Comparison of ENCODE assay signal across 8 cellular contexts in the genomic region with DNA sequence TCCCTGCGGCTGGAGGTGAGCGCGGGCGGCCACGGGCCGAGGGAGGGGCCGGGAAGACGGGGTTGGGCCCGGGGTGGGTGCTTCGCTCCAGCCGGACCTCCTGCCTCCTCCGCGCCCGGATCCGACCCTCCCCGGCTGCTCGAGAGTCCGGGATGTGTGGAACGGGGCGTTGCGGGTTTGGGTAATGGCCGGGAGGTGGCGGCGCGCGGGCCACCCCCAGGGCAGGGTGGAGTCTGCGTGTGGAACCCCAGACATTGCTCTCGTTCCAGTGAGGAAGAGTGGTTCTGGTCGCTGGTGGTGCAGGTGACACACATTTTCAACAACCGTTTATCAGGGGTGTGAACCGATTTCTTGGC. TPM values are rescaled to one million over a fixed set of nuclear protein-coding genes. Genes with fewer than 3 reads are reported as not detected.
A peak's percentile ranks its signal among the peaks of the same experiment; 100 is the strongest.
DNase-seq lines count a peak whose midpoint lies in the region; ATAC-seq and TF ChIP-seq lines count a peak whose summit lies in the region.

No MANE protein-coding gene starts in this region.

- H3K27me3 ChIP-seq in CD8-positive, alpha-beta T cell (ENCODE audit: insufficient read depth, low read length), result no peaks in the 10 kb centered on the region
- no peaks in the 10 kb centered on the region for H3K27me3 ChIP-seq in mesendoderm (ENCODE audit: insufficient read depth, low read length, poor library complexity)

- no peaks in the 10 kb centered on the region for H3K36me3 ChIP-seq in CD8-positive, alpha-beta T cell (ENCODE audit: insufficient read depth, low read length)
- no peaks in the 10 kb centered on the region for H3K36me3 ChIP-seq in mesendoderm (ENCODE audit: control insufficient read depth, insufficient read depth, low read length)

- H3K79me2 ChIP-seq in mesendoderm (ENCODE audit: control insufficient read depth, insufficient read depth, low read length), result peaks cover 21% of the 10 kb centered on the region

- peak overlapping the region; percentile 96 for H3K27ac Mint-ChIP-seq in CD8-positive, alpha-beta T cell
- H3K27ac Mint-ChIP-seq in T-cell, result peak overlapping the region; percentile 88
- peak overlapping the region; percentile 95 for H3K27ac Mint-ChIP-seq in dendritic cell treated with granulocyte-macrophage colony-stimulating factor and Interleukin-4, amounts not matched to agents 40 ng/mL and 50 ng/mL, for 4 days
- H3K27ac Mint-ChIP-seq in stimulated activated naive CD8-positive, alpha-beta T cell treated with anti-CD3 and anti-CD28 coated beads, Interleukin-15, amount 100 ng/mL, for 72 hours, result peak overlapping the region; percentile 90 to 95

- H2BK120ac ChIP-seq in mesendoderm (ENCODE audit: low read depth, low read length), result no peak overlapping the region

- no peak overlapping the region for H4K8ac ChIP-seq in mesendoderm (ENCODE audit: low read depth, low read length)

- H2AK5ac ChIP-seq in mesendoderm (ENCODE audit: low read length), result no peak overlapping the region

- peaks cover 36% of the 10 kb centered on the region for H3K4me1 Mint-ChIP-seq in CD8-positive, alpha-beta T cell (ENCODE audit: low read depth)
- H3K4me1 Mint-ChIP-seq in T-cell, result peaks cover 23 to 40% (median 34%) of the 10 kb centered on the region in 3 donors
- peaks cover 22% of the 10 kb centered on the region for H3K4me1 Mint-ChIP-seq in dendritic cell treated with granulocyte-macrophage colony-stimulating factor and Interleukin-4, amounts not matched to agents 40 ng/mL and 50 ng/mL, for 4 days (ENCODE audit: low read depth)
- H3K4me1 Mint-ChIP-seq in stimulated activated naive CD8-positive, alpha-beta T cell treated with anti-CD3 and anti-CD28 coated beads, Interleukin-15, amount 100 ng/mL, for 72 hours, result peaks cover 31% of the 10 kb centered on the region

- H3K4me3 Mint-ChIP-seq in CD8-positive, alpha-beta T cell, result peak overlapping the region; percentile 96
- H3K4me3 Mint-ChIP-seq in T-cell, result peak overlapping the region; percentile 87 to 94 (median 91)
- H3K4me3 Mint-ChIP-seq in dendritic cell treated with granulocyte-macrophage colony-stimulating factor and Interleukin-4, amounts not matched to agents 40 ng/mL and 50 ng/mL, for 4 days, result peak overlapping the region; percentile 94
- peak overlapping the region; percentile 90 to 96 for H3K4me3 Mint-ChIP-seq in stimulated activated naive CD8-positive, alpha-beta T cell treated with anti-CD3 and anti-CD28 coated beads, Interleukin-15, amount 100 ng/mL, for 72 hours

- peak overlapping the region; percentile 47 for H3K18ac ChIP-seq in mesendoderm (ENCODE audit: low read length)

- H3K27me3 Mint-ChIP-seq in CD8-positive, alpha-beta T cell (ENCODE audit: low read depth), result no peaks in the 10 kb centered on the region
- peaks cover 0 to 1% of the 10 kb centered on the region in 2 donors for H3K27me3 Mint-ChIP-seq in T-cell
- H3K27me3 Mint-ChIP-seq in dendritic cell treated with granulocyte-macrophage colony-stimulating factor and Interleukin-4, amounts not matched to agents 40 ng/mL and 50 ng/mL, for 4 days, result peaks cover 21% of the 10 kb centered on the region
- H3K27me3 Mint-ChIP-seq in stimulated activated naive CD8-positive, alpha-beta T cell treated with anti-CD3 and anti-CD28 coated beads, Interleukin-15, amount 100 ng/mL, for 72 hours, result peaks cover 20% of the 10 kb centered on the region

- POLR2A ChIA-PET in CD8-positive, alpha-beta T cell (lab: Charles Lee), result interaction anchor here (0.6 kb wide), 1 partner anchor 7 kb away, joined by 3 read pairs; no protein-coding TSS in a partner anchor
- POLR2A ChIA-PET in T-cell (lab: Charles Lee), result interaction anchor here in 1 of 2 donors (1.1 kb wide), 1 partner anchor 24 kb away, joined by 4 read pairs; no protein-coding TSS in a partner anchor

- TF ChIP-seq CTCF in CD8-positive, alpha-beta T cell (IDR thresholded peaks at IDR 0.05), result no peak

- WGBS in mesendoderm (ENCODE audit: extremely low coverage, insufficient coverage, low lambda C conversion rate), result no CpG with 5 or more reads among the region's 31 CpGs

- peaks cover 20% of the 10 kb centered on the region for H3K4me1 ChIP-seq in CD8-positive, alpha-beta T cell (ENCODE audit: insufficient read depth, low read length)
- H3K4me1 ChIP-seq in mesendoderm (ENCODE audit: control insufficient read depth, low read depth, low read length), result peaks cover 3% of the 10 kb centered on the region

- H4K5ac ChIP-seq in mesendoderm (ENCODE audit: low read length), result no peak overlapping the region

- peak in 5 of 7 experiments; percentile 15 to 63 (median 49) for DNase-seq in CD8-positive, alpha-beta T cell
- DNase-seq in T-cell (peak in 21 of 34 experiments; percentile 30 to 63 (median 41)), mesendoderm (no peak), NCI-H1048 (lab: John Stamatoyannopoulos, UW) (no peak)
- no peak for DNase-seq in stimulated activated naive CD8-positive, alpha-beta T cell treated with anti-CD3 and anti-CD28 coated beads, Interleukin-15, amount 100 ng/mL, for 72 hours

- peak overlapping the region; percentile 88 for H3K9ac ChIP-seq in mesendoderm (ENCODE audit: low read length)

- peak overlapping the region; percentile 96 for H3K4me3 ChIP-seq in CD8-positive, alpha-beta T cell (ENCODE audit: low read depth, low read length)
- peak overlapping the region; percentile 75 for H3K4me3 ChIP-seq in mesendoderm (ENCODE audit: low read length)

- H3K36me3 Mint-ChIP-seq in CD8-positive, alpha-beta T cell, result peaks cover 17% of the 10 kb centered on the region
- H3K36me3 Mint-ChIP-seq in T-cell, result peaks cover 5% of the 10 kb centered on the region
- H3K36me3 Mint-ChIP-seq in dendritic cell treated with granulocyte-macrophage colony-stimulating factor and Interleukin-4, amounts not matched to agents 40 ng/mL and 50 ng/mL, for 4 days (ENCODE audit: low read depth), result peaks cover 18% of the 10 kb centered on the region

- H3K9me3 Mint-ChIP-seq in CD8-positive, alpha-beta T cell, result no peaks in the 10 kb centered on the region
- no peaks in the 10 kb centered on the region for H3K9me3 Mint-ChIP-seq in T-cell
- no peaks in the 10 kb centered on the region for H3K9me3 Mint-ChIP-seq in dendritic cell treated with granulocyte-macrophage colony-stimulating factor and Interleukin-4, amounts not matched to agents 40 ng/mL and 50 ng/mL, for 4 days
- H3K9me3 Mint-ChIP-seq in stimulated activated naive CD8-positive, alpha-beta T cell treated with anti-CD3 and anti-CD28 coated beads, Interleukin-15, amount 100 ng/mL, for 72 hours, result no peaks in the 10 kb centered on the region

- no peak overlapping the region for H2BK5ac ChIP-seq in mesendoderm (ENCODE audit: low read length)

- intact Hi-C loops in CD8-positive, alpha-beta T cell (cut with DNase I, micrococcal nuclease), result loop anchor here (1.0 to 10.0 kb wide), 12 partner anchors 15 to 449 kb away; a partner anchor contains a TSS
- intact Hi-C loops in dendritic cell treated with granulocyte-macrophage colony-stimulating factor and Interleukin-4, amounts not matched to agents 40 ng/mL and 50 ng/mL, for 4 days (cut with micrococcal nuclease), result loop anchor here (1.0 to 5.0 kb wide), 3 partner anchors 69 to 442 kb away; a partner anchor contains a TSS

- no peaks in the 10 kb centered on the region for H3K9me3 ChIP-seq in CD8-positive, alpha-beta T cell (ENCODE audit: low read length)

- peak overlapping the region; percentile 87 for H3K4me2 ChIP-seq in mesendoderm (ENCODE audit: low read length)

- H3K56ac ChIP-seq in mesendoderm (ENCODE audit: low read length), result peak overlapping the region; percentile 95

- CTCF ChIA-PET in CD8-positive, alpha-beta T cell (lab: Charles Lee), result interaction anchor here (1.0 kb wide), 2 partner anchors 10 to 86 kb away, joined by 3 read pairs; no protein-coding TSS in a partner anchor
- CTCF ChIA-PET in T-cell (lab: Charles Lee), result no interaction called here

- H2BK15ac ChIP-seq in mesendoderm (replicated peaks; ENCODE audit: low read depth), result no peak overlapping the region

- peak; percentile 63 for ATAC-seq in CD8-positive, alpha-beta T cell
- ATAC-seq in GM19043 (IDR thresholded peaks at IDR 0.05; ENCODE audit: low read depth, unreplicated experiment) (peak; percentile 37), HG03342 (IDR thresholded peaks at IDR 0.05; ENCODE audit: unreplicated experiment) (peak; percentile 47), T-cell (replicated peaks in 1 of 4) (peak; percentile 58 to 69 (median 64))
- peak; percentile 67 for ATAC-seq in stimulated activated naive CD8-positive, alpha-beta T cell treated with anti-CD3 and anti-CD28 coated beads, Interleukin-15, amount 100 ng/mL, for 72 hours

- H3K79me1 ChIP-seq in mesendoderm (ENCODE audit: low read length), result peaks cover 12% of the 10 kb centered on the region

- H3K4ac ChIP-seq in mesendoderm (ENCODE audit: low read depth, low read length), result peak overlapping the region; percentile 74

- H3K27ac ChIP-seq in CD8-positive, alpha-beta T cell (ENCODE audit: low read depth, low read length), result peak overlapping the region; percentile 75
- H3K27ac ChIP-seq in mesendoderm (ENCODE audit: low read depth, low read length), result peak overlapping the region; percentile 92

- no peak overlapping the region for H3K23ac ChIP-seq in mesendoderm (ENCODE audit: low read length)

RNA-seq across cellular contexts. Expression of a gene that starts 38.8 kb away (rescaled TPM):
- 100 to 1,000 TPM; 163 to 178 TPM for total RNA-seq in CD8-positive, alpha-beta T cell
- 10 to 100 TPM; 68.0 to 85.8 (median 83.7) TPM for total RNA-seq in T-cell
- polyA plus RNA-seq in mesendoderm (2013, experiment 1 of 2), result 26.5 TPM
- polyA plus RNA-seq in mesendoderm (2013, experiment 2 of 2), result 26.5 TPM

Comparison
In these comparisons a context has a peak if more than half of its experiments do, and no peak if none do; other contexts are left out.
1. DNase-seq: peak in CD8-positive, alpha-beta T cell (5 of 7) and T-cell (21 of 34); none in mesendoderm (single experiment), stimulated activated naive CD8-positive, alpha-beta T cell treated with anti-CD3 and anti-CD28 coated beads, Interleukin-15, amount 100 ng/mL, for 72 hours (0 of 2) and NCI-H1048 (single experiment).
2. Peak in every context shown above with its lines, with median percentiles within 50 percentile points of each other: ATAC-seq, H3K27ac Mint-ChIP-seq and H3K4me3 Mint-ChIP-seq.